ENCODE assay signal across 10 cellular contexts in the genomic region with DNA sequence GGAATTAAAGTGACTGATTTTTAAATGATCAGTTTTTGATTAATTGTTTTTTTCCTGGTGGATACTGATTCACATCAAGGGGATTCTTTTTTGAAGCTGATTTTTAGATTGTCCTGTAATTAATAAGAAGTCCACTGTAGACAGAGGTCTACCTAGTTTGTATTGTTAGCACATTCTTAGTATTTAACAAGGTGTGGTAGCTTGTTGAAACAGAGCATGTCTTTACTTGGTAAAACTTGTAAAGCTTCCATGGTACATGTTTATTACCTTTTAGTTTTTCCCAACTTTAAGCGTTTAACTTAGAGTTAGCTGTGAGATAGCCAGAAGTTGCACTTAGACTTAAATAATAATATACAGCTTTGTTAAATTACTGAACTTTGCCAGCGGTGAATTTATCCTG. TPM values are rescaled to one million over a fixed set of nuclear protein-coding genes. Genes with fewer than 3 reads are reported as not detected.
A peak's percentile ranks its signal among the peaks of the same experiment; 100 is the strongest.
DNase-seq lines count a peak whose midpoint lies in the region; TF ChIP-seq lines count a peak whose summit lies in the region.
"Had no signal": no experiment of that assay in that cellular context is flagged by ENCODE, and none has a peak within 500 bp of the region (broad histone marks: within the 10 kb centered on the region; RNA-seq: fewer than 3 reads in every experiment).

No MANE protein-coding gene starts in this region.

- in situ Hi-C loops in GM13977 (cut with MboI; ENCODE audit: low pct_unique_long_range_greater_than_20kb, low sequenced_read_pairs, unreplicated experiment): no loop called here

- H3K36me3 Mint-ChIP-seq in IgD-negative memory B cell: peaks cover 9% of the 10 kb centered on the region

- H3K36me3 ChIP-seq in muscle layer of duodenum (ENCODE audit: control insufficient read depth in 1 of 2, insufficient read depth in 2 of 2, low read length in 2 of 2): peaks cover 35 to 38% of the 10 kb centered on the region in 2 donors

- DNase-seq in AG10803 (ENCODE audit: low read depth) (no peak), cardiac fibroblast (ENCODE audit: low read depth in 2 of 2) (no peak), NCI-H524 treated with DMSO at 0.1 percent for 48 hours (lab: John Stamatoyannopoulos, UW) (no peak), NCI-H1694 treated with DMSO at 0.1 percent for 48 hours (lab: John Stamatoyannopoulos, UW) (no peak), GM13977 (ENCODE audit: low spot score) (no peak), NCI-H82 (lab: John Stamatoyannopoulos, UW) (no peak)
- DNase-seq: Peyer's patch; stimulated activated CD4-positive, alpha-beta T cell treated with anti-CD3 and anti-CD28 coated beads, Interleukin-2, amount 100 ng/mL, for 24 hours had no signal

- peaks cover 0 to 4% (median 0%) of the 10 kb centered on the region in 3 donors for H3K9me3 Mint-ChIP-seq in IgD-negative memory B cell

- H3K4me3 ChIP-seq in AG10803 (ENCODE audit: low read length) (peak overlapping the region; percentile 86), cardiac fibroblast (replicated peaks in 1 of 2; ENCODE audit: low read depth in 2 of 2, low read length in 2 of 2) (peak overlapping the region; percentile 89 to 95), muscle layer of duodenum (ENCODE audit: low read depth in 1 of 2, low read length in 2 of 2) (peak overlapping the region; percentile 82 to 96)

- H3K4me1 ChIP-seq in muscle layer of duodenum (ENCODE audit: control insufficient read depth in 1 of 2, insufficient read depth in 2 of 2, low read length in 2 of 2): peaks cover 12 to 21% of the 10 kb centered on the region in 2 donors

- peaks cover 27 to 32% (median 31%) of the 10 kb centered on the region in 3 donors for H3K4me1 Mint-ChIP-seq in IgD-negative memory B cell

- peak overlapping the region; percentile 94 to 100 (median 99) for H3K27ac Mint-ChIP-seq in IgD-negative memory B cell

- H3K27ac ChIP-seq in muscle layer of duodenum (ENCODE audit: low read length): peak overlapping the region; percentile 97

- peak overlapping the region; percentile 96 to 100 (median 98) for H3K4me3 Mint-ChIP-seq in IgD-negative memory B cell

- no peaks in the 10 kb centered on the region for H3K27me3 ChIP-seq in muscle layer of duodenum (ENCODE audit: low read depth, low read length)
- H3K27me3 ChIP-seq: Peyer's patch had no signal

- TF ChIP-seq CTCF in AG10803 (conservative IDR thresholded peaks at IDR 0.05; ENCODE audit: low read length) (no peak), cardiac fibroblast (IDR thresholded peaks at IDR 0.05; ENCODE audit: low read depth, low read length) (no peak), GM13977 (IDR thresholded peaks at IDR 0.05; ENCODE audit: extremely low read depth, insufficient read depth, missing control alignments) (no peak)

- no peaks in the 10 kb centered on the region for H3K9me3 ChIP-seq in muscle layer of duodenum (ENCODE audit: control insufficient read depth in 1 of 2, low read length in 2 of 2)
- H3K9me3 ChIP-seq: Peyer's patch had no signal

- H3K27me3 Mint-ChIP-seq in IgD-negative memory B cell: no peaks in the 10 kb centered on the region

RNA-seq across cellular contexts. Expression of a gene that starts 1.5 kb away (rescaled TPM):
- polyA plus RNA-seq in IgD-negative memory B cell: 735 TPM

RNA-seq across cellular contexts. Expression of a gene that starts 51.2 kb away (rescaled TPM):
- not detected for polyA plus RNA-seq in IgD-negative memory B cell
